1 cellular context compared by ENCODE assay signal in the genomic region with DNA sequence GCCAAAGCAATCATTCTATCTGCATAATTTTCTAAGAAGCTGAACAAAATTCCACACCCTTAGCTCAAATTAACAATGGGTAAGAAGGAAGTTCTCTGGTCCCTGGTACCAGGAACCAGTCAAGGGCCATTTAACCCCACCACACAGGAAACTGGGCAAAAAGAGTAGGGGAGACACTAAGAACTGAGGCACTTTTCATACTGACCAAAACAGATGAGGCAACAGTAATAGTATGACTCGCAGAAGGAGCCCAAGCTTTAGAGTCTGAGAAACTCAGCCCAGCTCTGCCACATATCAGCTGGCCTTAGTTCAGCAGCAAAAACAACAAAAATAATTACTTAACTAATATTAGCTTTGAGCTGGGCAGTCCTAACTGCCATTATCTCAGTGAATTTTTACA.
TF ChIP-seq lines count a peak whose summit lies in the region.

No MANE protein-coding gene starts in this region.

TF ChIP-seq in GM23338, 12 proteins besides CTCF, POLR2A, EP300 and RAD21:
- TF ChIP-seq, protein P1, sequence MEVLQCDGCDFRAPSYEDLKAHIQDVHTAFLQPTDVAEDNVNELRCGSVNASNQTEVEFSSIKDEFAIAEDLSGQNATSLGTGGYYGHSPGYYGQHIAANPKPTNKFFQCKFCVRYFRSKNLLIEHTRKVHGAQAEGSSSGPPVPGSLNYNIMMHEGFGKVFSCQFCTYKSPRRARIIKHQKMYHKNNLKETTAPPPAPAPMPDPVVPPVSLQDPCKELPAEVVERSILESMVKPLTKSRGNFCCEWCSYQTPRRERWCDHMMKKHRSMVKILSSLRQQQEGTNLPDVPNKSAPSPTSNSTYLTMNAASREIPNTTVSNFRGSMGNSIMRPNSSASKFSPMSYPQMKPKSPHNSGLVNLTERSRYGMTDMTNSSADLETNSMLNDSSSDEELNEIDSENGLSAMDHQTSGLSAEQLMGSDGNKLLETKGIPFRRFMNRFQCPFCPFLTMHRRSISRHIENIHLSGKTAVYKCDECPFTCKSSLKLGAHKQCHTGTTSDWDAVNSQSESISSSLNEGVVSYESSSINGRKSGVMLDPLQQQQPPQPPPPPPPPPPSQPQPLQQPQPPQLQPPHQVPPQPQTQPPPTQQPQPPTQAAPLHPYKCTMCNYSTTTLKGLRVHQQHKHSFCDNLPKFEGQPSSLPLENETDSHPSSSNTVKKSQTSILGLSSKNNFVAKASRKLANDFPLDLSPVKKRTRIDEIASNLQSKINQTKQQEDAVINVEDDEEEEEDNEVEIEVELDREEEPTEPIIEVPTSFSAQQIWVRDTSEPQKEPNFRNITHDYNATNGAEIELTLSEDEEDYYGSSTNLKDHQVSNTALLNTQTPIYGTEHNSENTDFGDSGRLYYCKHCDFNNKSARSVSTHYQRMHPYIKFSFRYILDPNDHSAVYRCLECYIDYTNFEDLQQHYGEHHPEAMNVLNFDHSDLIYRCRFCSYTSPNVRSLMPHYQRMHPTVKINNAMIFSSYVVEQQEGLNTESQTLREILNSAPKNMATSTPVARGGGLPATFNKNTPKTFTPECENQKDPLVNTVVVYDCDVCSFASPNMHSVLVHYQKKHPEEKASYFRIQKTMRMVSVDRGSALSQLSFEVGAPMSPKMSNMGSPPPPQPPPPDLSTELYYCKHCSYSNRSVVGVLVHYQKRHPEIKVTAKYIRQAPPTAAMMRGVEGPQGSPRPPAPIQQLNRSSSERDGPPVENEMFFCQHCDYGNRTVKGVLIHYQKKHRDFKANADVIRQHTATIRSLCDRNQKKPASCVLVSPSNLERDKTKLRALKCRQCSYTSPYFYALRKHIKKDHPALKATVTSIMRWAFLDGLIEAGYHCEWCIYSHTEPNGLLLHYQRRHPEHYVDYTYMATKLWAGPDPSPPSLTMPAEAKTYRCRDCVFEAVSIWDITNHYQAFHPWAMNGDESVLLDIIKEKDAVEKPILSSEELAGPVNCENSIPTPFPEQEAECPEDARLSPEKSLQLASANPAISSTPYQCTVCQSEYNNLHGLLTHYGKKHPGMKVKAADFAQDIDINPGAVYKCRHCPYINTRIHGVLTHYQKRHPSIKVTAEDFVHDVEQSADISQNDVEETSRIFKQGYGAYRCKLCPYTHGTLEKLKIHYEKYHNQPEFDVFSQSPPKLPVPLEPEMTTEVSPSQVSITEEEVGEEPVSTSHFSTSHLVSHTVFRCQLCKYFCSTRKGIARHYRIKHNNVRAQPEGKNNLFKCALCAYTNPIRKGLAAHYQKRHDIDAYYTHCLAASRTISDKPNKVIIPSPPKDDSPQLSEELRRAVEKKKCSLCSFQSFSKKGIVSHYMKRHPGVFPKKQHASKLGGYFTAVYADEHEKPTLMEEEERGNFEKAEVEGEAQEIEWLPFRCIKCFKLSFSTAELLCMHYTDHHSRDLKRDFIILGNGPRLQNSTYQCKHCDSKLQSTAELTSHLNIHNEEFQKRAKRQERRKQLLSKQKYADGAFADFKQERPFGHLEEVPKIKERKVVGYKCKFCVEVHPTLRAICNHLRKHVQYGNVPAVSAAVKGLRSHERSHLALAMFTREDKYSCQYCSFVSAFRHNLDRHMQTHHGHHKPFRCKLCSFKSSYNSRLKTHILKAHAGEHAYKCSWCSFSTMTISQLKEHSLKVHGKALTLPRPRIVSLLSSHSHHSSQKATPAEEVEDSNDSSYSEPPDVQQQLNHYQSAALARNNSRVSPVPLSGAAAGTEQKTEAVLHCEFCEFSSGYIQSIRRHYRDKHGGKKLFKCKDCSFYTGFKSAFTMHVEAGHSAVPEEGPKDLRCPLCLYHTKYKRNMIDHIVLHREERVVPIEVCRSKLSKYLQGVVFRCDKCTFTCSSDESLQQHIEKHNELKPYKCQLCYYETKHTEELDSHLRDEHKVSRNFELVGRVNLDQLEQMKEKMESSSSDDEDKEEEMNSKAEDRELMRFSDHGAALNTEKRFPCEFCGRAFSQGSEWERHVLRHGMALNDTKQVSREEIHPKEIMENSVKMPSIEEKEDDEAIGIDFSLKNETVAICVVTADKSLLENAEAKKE (CRISPR knock-in tag; IDR thresholded peaks at IDR 0.05), result no peak
- no peak for TF ChIP-seq ZNF331 (CRISPR knock-in tag; IDR thresholded peaks at IDR 0.05; ENCODE audit: low read depth)
- TF ChIP-seq, protein P2, sequence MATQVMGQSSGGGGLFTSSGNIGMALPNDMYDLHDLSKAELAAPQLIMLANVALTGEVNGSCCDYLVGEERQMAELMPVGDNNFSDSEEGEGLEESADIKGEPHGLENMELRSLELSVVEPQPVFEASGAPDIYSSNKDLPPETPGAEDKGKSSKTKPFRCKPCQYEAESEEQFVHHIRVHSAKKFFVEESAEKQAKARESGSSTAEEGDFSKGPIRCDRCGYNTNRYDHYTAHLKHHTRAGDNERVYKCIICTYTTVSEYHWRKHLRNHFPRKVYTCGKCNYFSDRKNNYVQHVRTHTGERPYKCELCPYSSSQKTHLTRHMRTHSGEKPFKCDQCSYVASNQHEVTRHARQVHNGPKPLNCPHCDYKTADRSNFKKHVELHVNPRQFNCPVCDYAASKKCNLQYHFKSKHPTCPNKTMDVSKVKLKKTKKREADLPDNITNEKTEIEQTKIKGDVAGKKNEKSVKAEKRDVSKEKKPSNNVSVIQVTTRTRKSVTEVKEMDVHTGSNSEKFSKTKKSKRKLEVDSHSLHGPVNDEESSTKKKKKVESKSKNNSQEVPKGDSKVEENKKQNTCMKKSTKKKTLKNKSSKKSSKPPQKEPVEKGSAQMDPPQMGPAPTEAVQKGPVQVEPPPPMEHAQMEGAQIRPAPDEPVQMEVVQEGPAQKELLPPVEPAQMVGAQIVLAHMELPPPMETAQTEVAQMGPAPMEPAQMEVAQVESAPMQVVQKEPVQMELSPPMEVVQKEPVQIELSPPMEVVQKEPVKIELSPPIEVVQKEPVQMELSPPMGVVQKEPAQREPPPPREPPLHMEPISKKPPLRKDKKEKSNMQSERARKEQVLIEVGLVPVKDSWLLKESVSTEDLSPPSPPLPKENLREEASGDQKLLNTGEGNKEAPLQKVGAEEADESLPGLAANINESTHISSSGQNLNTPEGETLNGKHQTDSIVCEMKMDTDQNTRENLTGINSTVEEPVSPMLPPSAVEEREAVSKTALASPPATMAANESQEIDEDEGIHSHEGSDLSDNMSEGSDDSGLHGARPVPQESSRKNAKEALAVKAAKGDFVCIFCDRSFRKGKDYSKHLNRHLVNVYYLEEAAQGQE (IDR thresholded peaks at IDR 0.05; ENCODE audit: unreplicated experiment), result no peak
- no peak for TF ChIP-seq EZH2phosphoT487 (IDR thresholded peaks at IDR 0.05; ENCODE audit: unreplicated experiment)
- TF ChIP-seq ETS1 (IDR thresholded peaks at IDR 0.05), result no peak
- TF ChIP-seq NANOG (IDR thresholded peaks at IDR 0.05; ENCODE audit: borderline replicate concordance), result no peak
- TF ChIP-seq JUNB (IDR thresholded peaks at IDR 0.05; ENCODE audit: unreplicated experiment), result no peak
- no peak for TF ChIP-seq EZH2 (IDR thresholded peaks at IDR 0.05; ENCODE audit: low read depth, unreplicated experiment)
- no peak for TF ChIP-seq ZNF114 (CRISPR knock-in tag; IDR thresholded peaks at IDR 0.05)
- TF ChIP-seq STAT1 (IDR thresholded peaks at IDR 0.05; ENCODE audit: unreplicated experiment), result no peak
- no peak for TF ChIP-seq POLR2AphosphoS5 (IDR thresholded peaks at IDR 0.05; ENCODE audit: low read depth)
- TF ChIP-seq CREB1 (CRISPR knock-in tag; IDR thresholded peaks at IDR 0.05; ENCODE audit: low read depth), result no peak
TF ChIP-seq in GM23338: peak in this region for 0.
